20 cellular contexts compared by ENCODE assay signal in the genomic region with DNA sequence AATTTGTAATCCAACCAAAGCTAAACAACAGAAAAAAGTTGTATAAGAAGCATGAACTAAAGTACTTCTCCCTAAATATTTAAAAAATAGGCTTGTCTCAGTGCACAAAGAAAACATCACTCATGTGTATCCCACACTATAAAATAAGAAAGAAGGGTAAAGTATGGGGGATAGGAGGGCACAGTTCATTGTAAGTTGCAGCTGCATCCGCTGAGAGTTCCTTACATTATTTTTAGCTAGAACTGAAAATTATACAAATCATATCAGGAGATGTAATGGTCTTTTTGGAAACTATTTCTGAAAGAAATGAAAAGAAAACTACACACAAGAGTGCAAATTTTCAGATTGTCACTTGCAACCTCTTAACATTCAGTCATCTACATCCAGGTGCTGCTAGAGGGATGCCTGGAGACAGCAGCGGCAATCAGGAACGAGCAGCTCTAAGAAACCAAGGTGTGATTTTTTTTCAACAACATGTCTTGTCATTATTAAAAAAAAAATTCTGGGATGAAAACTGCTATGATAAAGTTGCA.
"Had no signal": no experiment of that assay in that cellular context is flagged by ENCODE, and none has a peak within 500 bp of the region (broad histone marks: within the 10 kb centered on the region; RNA-seq: fewer than 3 reads in every experiment).

No MANE protein-coding gene starts in this region.

- ATAC-seq: effector memory CD8-positive, alpha-beta T cell; gastrocnemius medialis; heart right ventricle; left lobe of liver; naive thymus-derived CD4-positive, alpha-beta T cell; sciatic nerve; stimulated activated naive B cell treated with anti-CD40 and anti-IgM and Interleukin-4, amounts not matched to agents 10 μg/mL and 1 μg/mL and 100 μg/mL, for 72 hours; stimulated activated naive CD8-positive, alpha-beta T cell treated with anti-CD3 and anti-CD28 coated beads, Interleukin-15, amount 100 ng/mL, for 72 hours had no signal

- DNase-seq: effector memory CD8-positive, alpha-beta T cell; gastrocnemius medialis; heart right ventricle; islet precursor cell; mammary epithelial cell; naive thymus-derived CD4-positive, alpha-beta T cell; posterior cingulate gyrus; spleen; stimulated activated CD4-positive, alpha-beta T cell treated with anti-CD3 and anti-CD28 coated beads, Interleukin-15, amount 100 ng/mL, for 24 hours; stimulated activated CD4-positive, alpha-beta T cell treated with anti-CD3 and anti-CD28 coated beads, Interleukin-2, amount 100 ng/mL, for 24 hours; stimulated activated CD4-positive, alpha-beta T cell treated with anti-CD3 and anti-CD28 coated beads, Interleukin-4, amount 100 ng/mL, for 4 hours; stimulated activated naive B cell treated with anti-CD40 and anti-IgM and Interleukin-4, amounts not matched to agents 10 μg/mL and 1 μg/mL and 100 μg/mL, for 72 hours; stimulated activated naive CD8-positive, alpha-beta T cell treated with anti-CD3 and anti-CD28 coated beads, Interleukin-15, amount 100 ng/mL, for 72 hours; transverse colon had no signal

- H3K27me3 ChIP-seq: esophagus muscularis mucosa, gastrocnemius medialis, heart right ventricle, neutrophil, spleen, transverse colon had no signal

- H3K9me3 ChIP-seq: esophagus muscularis mucosa, gastrocnemius medialis, heart right ventricle, neutrophil, spleen, thoracic aorta, transverse colon had no signal

- H3K27ac ChIP-seq: epithelial cell of prostate, esophagus muscularis mucosa, gastrocnemius medialis, heart right ventricle, neutrophil, spleen, thoracic aorta, transverse colon had no signal

- H3K4me1 ChIP-seq: esophagus muscularis mucosa, gastrocnemius medialis, heart right ventricle, spleen, transverse colon had no signal

- H3K4me3 ChIP-seq: esophagus muscularis mucosa, gastrocnemius medialis, heart right ventricle, spleen, thoracic aorta, transverse colon had no signal

- H3K36me3 ChIP-seq: esophagus muscularis mucosa, gastrocnemius medialis, heart right ventricle, neutrophil, spleen, thoracic aorta, transverse colon had no signal
